Comparison of ENCODE assay signal across 2 cellular contexts in the genomic region with DNA sequence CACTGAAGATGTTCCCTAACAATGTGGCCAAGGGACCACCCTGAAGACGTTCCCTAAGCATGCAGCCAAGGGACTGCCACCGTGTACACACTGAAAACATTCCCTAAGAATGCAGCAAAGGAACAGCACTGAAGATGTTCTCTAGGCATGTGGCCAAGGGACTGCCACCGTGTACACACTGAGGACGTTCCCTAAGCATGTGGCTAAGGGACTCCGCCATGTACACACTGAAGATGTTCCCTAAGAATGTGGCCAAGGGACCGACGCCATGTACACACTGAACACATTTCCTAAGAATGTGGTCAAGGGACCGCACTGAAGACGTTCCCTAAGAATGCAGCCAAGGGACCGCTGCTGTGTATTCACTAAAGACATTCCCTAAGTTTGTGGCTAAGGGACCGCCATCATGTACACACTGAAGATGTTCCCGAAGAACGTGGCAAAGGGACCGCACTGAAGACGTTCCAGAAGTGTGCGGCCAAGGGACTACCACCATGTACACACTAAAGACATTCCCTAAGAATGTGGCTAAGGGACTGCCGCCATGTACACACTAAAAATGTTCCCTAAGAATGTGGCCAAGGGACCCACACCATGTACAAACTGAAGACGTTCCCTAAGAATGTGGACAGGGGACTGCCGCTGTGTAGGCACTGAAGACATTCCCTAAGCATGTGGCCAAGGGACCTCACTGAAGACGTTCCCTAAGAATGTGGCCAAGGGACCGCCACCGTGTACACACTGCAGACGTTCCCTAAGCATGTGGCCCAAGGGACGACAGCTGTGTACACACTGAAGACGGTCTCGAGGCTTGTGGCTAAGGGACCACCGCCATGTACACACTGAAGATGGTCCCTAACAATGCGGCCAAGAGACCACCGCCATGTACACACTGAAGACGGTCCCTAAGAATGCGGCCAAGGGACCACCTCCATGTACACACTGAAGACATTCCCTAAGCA.
A peak's percentile ranks its signal among the peaks of the same experiment; 100 is the strongest.
TF ChIP-seq lines count a peak whose summit lies in the region.

No MANE protein-coding gene starts in this region.

TF ChIP-seq in HCT116, 20 proteins besides CTCF, POLR2A, EP300 and RAD21:
- TF ChIP-seq TCF7L2 (IDR thresholded peaks at IDR 0.05; ENCODE audit: borderline replicate concordance, extremely low read depth, insufficient read depth, insufficient read length) (peak; percentile 73), CBX3 (IDR thresholded peaks at IDR 0.05; ENCODE audit: low read depth) (no peak), YY1 (IDR thresholded peaks at IDR 0.05; ENCODE audit: extremely low read depth, insufficient replicate concordance, low read depth, low read length) (peak; percentile 15)

TF ChIP-seq in IMR-90, 13 proteins besides CTCF, POLR2A, EP300 and RAD21:
- TF ChIP-seq MAFK (IDR thresholded peaks at IDR 0.05; ENCODE audit: low read depth, low read length) = no peak
- TF ChIP-seq RFX5 (IDR thresholded peaks at IDR 0.05; ENCODE audit: low read depth, low read length) = no peak
- no peak for TF ChIP-seq SMC3 (IDR thresholded peaks at IDR 0.05; ENCODE audit: low read depth, low read length)
- no peak for TF ChIP-seq MAZ (IDR thresholded peaks at IDR 0.05; ENCODE audit: borderline replicate concordance, low read depth, low read length)
- TF ChIP-seq MXI1 (IDR thresholded peaks at IDR 0.05; ENCODE audit: borderline replicate concordance, low read depth, low read length) = no peak
- no peak for TF ChIP-seq BHLHE40 (IDR thresholded peaks at IDR 0.05; ENCODE audit: low read depth, low read length)
- no peak for TF ChIP-seq RCOR1 (IDR thresholded peaks at IDR 0.05; ENCODE audit: insufficient replicate concordance, low read length)
- TF ChIP-seq NFE2L2 (IDR thresholded peaks at IDR 0.05; ENCODE audit: low read depth, low read length) = no peak
- TF ChIP-seq FOS (IDR thresholded peaks at IDR 0.05; ENCODE audit: low read depth, low read length) = no peak
- TF ChIP-seq, protein P1, sequence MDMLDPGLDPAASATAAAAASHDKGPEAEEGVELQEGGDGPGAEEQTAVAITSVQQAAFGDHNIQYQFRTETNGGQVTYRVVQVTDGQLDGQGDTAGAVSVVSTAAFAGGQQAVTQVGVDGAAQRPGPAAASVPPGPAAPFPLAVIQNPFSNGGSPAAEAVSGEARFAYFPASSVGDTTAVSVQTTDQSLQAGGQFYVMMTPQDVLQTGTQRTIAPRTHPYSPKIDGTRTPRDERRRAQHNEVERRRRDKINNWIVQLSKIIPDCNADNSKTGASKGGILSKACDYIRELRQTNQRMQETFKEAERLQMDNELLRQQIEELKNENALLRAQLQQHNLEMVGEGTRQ (IDR thresholded peaks at IDR 0.05; ENCODE audit: low read depth, low read length) = no peak
